Comparison of ENCODE assay signal across 8 cellular contexts in the genomic region with DNA sequence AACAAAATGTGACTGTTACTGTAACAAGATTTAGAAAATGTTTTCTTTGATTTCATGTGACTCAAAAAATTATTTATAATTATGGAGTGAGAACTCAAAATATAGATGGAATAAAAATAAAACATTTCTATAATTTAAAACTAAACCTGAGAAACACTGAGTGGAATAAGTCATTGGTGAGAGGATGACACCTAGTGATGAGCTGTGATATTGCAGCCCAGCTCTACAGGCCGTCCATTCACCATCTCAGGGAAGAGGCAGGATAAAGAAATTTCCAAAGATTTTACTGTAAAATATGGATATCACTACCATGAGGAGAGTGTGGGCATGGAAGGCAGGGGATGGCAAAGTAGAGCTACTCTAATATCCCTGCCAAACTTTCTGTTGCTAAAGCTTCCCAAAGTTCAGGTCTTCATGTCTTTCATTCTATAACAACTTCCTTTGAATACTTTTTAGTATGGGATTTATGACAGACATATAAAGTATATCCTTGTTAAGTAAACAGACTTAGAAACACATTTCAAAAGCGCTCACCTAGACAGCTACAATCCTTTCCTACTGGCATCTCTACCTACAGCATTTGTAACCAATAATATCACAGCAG.
DNase-seq lines count a peak whose midpoint lies in the region; ATAC-seq, FAIRE-seq and TF ChIP-seq lines count a peak whose summit lies in the region.

No MANE protein-coding gene starts in this region.

- in situ Hi-C loops in ACHN (cut with HindIII; ENCODE audit: low pct_ligation_motif_present, low pct_unique_long_range_greater_than_20kb, low sequenced_read_pairs) = no loop called here

- peak; percentile 43 for DNase-seq in ACHN
- no peak for DNase-seq in GM18507 (ENCODE audit: extremely low spot score, insufficient read length, low read depth)
- peak; percentile 26 for DNase-seq in WERI-Rb-1
- peak; percentile 55 for DNase-seq in iris pigment epithelial cell (ENCODE audit: low read depth)
- DNase-seq in NCI-H526 treated with DMSO at 0.1 percent for 48 hours (lab: John Stamatoyannopoulos, UW) = no peak
- no peak for DNase-seq in NCI-H2107 treated with DMSO at 0.1 percent for 48 hours (lab: John Stamatoyannopoulos, UW; ENCODE audit: unreplicated experiment)

- no peaks in the 10 kb centered on the region for H3K27me3 ChIP-seq in WERI-Rb-1 (ENCODE audit: insufficient read depth, low read depth, severe bottlenecking)

- no peaks in the 10 kb centered on the region for H3K36me3 ChIP-seq in WERI-Rb-1

- no peak overlapping the region for H3K27ac ChIP-seq in WERI-Rb-1

- no peak for ATAC-seq in GM19035 (IDR thresholded peaks at IDR 0.05; ENCODE audit: unreplicated experiment)
- ATAC-seq in GM19324 (IDR thresholded peaks at IDR 0.05; ENCODE audit: low FRiP score, unreplicated experiment) = no peak

- peak; percentile 33 for FAIRE-seq in GM18507 (lab: Jason Lieb, UNC)

- peak; percentile 64 for TF ChIP-seq CTCF in WERI-Rb-1 (IDR thresholded peaks at IDR 0.05; ENCODE audit: low read depth, low read length)

- H3K9me3 ChIP-seq in WERI-Rb-1 (ENCODE audit: severe bottlenecking) = peaks cover 3% of the 10 kb centered on the region

- H3K4me3 ChIP-seq in WERI-Rb-1 (ENCODE audit: low read depth, low read length) = no peak overlapping the region

Comparison
In these comparisons a context has a peak if more than half of its experiments do, and no peak if none do; other contexts are left out.
1. DNase-seq: peak in ACHN (single experiment), WERI-Rb-1 (single experiment) and iris pigment epithelial cell (single experiment); none in GM18507 (single experiment), NCI-H526 treated with DMSO at 0.1 percent for 48 hours (single experiment) and NCI-H2107 treated with DMSO at 0.1 percent for 48 hours (single experiment).